In genomic region chr4:673349-674091, GRCh38 we compare ENCODE assay signal across 8 cellular contexts. TPM values are rescaled to one million over a fixed set of nuclear protein-coding genes. Genes with fewer than 3 reads are reported as not detected.
DNase-seq lines count a peak whose midpoint lies in the region; ATAC-seq and TF ChIP-seq lines count a peak whose summit lies in the region.

No MANE protein-coding gene starts in this region.

- TF ChIP-seq POLR2A in gastrocnemius medialis (IDR thresholded peaks at IDR 0.05): no peak

- CTCF ChIA-PET in activated naive CD4-positive, alpha-beta T cell treated with anti-CD3 and anti-CD28 coated beads, Interleukin-2, amount 10 ng/mL, durations not matched to agents 7 days and 5 days (lab: Charles Lee): interaction anchor here (1.2 to 2.9 kb wide), 3 partner anchors 9 to 14 kb away, joined by 4 to 18 read pairs (median 9); no protein-coding TSS in a partner anchor

- ATAC-seq in activated T-cell treated with anti-CD3 and anti-CD28 coated beads, Interleukin-2, amount 50 U/mL, for 72 hours (replicated peaks in 1 of 2): peak; percentile 2 to 17
- ATAC-seq in heart right ventricle (peak; percentile 6 to 36 (median 20)), gastrocnemius medialis (no peak), HG02970 (IDR thresholded peaks at IDR 0.05; ENCODE audit: low FRiP score, unreplicated experiment) (no peak)

- H3K4me3 ChIP-seq in heart right ventricle (peak overlapping the region; percentile 70 to 100 (median 89)), gastrocnemius medialis (peak overlapping the region; percentile 88 to 99 (median 98))

- H3K36me3 Mint-ChIP-seq in activated naive CD4-positive, alpha-beta T cell treated with anti-CD3 and anti-CD28 coated beads, Interleukin-2, amount 10 ng/mL, durations not matched to agents 7 days and 5 days: peaks cover 30% of the 10 kb centered on the region
- peaks cover 3 to 5% of the 10 kb centered on the region in 2 donors for H3K36me3 Mint-ChIP-seq in activated T-cell treated with anti-CD3 and anti-CD28 coated beads, Interleukin-2, amount 50 U/mL, for 72 hours (ENCODE audit: insufficient read depth in 2 of 2)

- H3K36me3 ChIP-seq in heart right ventricle (peaks cover 0 to 32% (median 17%) of the 10 kb centered on the region in 9 donors), gastrocnemius medialis (peaks cover 0 to 23% of the 10 kb centered on the region in 2 donors)

- no peaks in the 10 kb centered on the region for H3K9me3 Mint-ChIP-seq in activated naive CD4-positive, alpha-beta T cell treated with anti-CD3 and anti-CD28 coated beads, Interleukin-2, amount 10 ng/mL, durations not matched to agents 7 days and 5 days
- no peaks in the 10 kb centered on the region for H3K9me3 Mint-ChIP-seq in activated T-cell treated with anti-CD3 and anti-CD28 coated beads, Interleukin-2, amount 50 U/mL, for 72 hours

- H3K4me1 Mint-ChIP-seq in activated naive CD4-positive, alpha-beta T cell treated with anti-CD3 and anti-CD28 coated beads, Interleukin-2, amount 10 ng/mL, durations not matched to agents 7 days and 5 days: peaks cover 13% of the 10 kb centered on the region
- H3K4me1 Mint-ChIP-seq in activated T-cell treated with anti-CD3 and anti-CD28 coated beads, Interleukin-2, amount 50 U/mL, for 72 hours (ENCODE audit: low read depth): peaks cover 11% of the 10 kb centered on the region

- H3K9me3 ChIP-seq in heart right ventricle (no peaks in the 10 kb centered on the region), gastrocnemius medialis (no peaks in the 10 kb centered on the region)

- H3K4me1 ChIP-seq in heart right ventricle (peaks cover 5 to 33% (median 26%) of the 10 kb centered on the region in 9 donors), gastrocnemius medialis (peaks cover 31 to 45% of the 10 kb centered on the region in 2 donors)

- H3K4me3 Mint-ChIP-seq in activated naive CD4-positive, alpha-beta T cell treated with anti-CD3 and anti-CD28 coated beads, Interleukin-2, amount 10 ng/mL, durations not matched to agents 7 days and 5 days: peak overlapping the region; percentile 85
- H3K4me3 Mint-ChIP-seq in activated T-cell treated with anti-CD3 and anti-CD28 coated beads, Interleukin-2, amount 50 U/mL, for 72 hours: peak overlapping the region; percentile 91

- in situ Hi-C loops in gastrocnemius medialis (cut with MboI; ENCODE audit: low sequenced_read_pairs in 4 of 4): loop anchor here in 1 of 4 donors (10.0 kb wide), 1 partner anchor 111 kb away; no protein-coding TSS in a partner anchor

- 8 to 9% methylated on average over 42 to 54 of the region's 55 CpGs for WGBS in heart right ventricle, 2 donors

- peak overlapping the region; percentile 87 for H3K27ac Mint-ChIP-seq in activated naive CD4-positive, alpha-beta T cell treated with anti-CD3 and anti-CD28 coated beads, Interleukin-2, amount 10 ng/mL, durations not matched to agents 7 days and 5 days
- peak overlapping the region; percentile 80 for H3K27ac Mint-ChIP-seq in activated T-cell treated with anti-CD3 and anti-CD28 coated beads, Interleukin-2, amount 50 U/mL, for 72 hours

- intact Hi-C loops in heart right ventricle (cut with DNase I) (no loop called here), gastrocnemius medialis (cut with DNase I; ENCODE audit: low total_unique reads) (loop anchor here (1.0 to 10.0 kb wide), 4 partner anchors 109 to 674 kb away; partner anchors contain the start of genes GAK, PIGG, TMEM175 and UVSSA)

- H3K27me3 Mint-ChIP-seq in activated naive CD4-positive, alpha-beta T cell treated with anti-CD3 and anti-CD28 coated beads, Interleukin-2, amount 10 ng/mL, durations not matched to agents 7 days and 5 days: peaks cover 4% of the 10 kb centered on the region
- no peaks in the 10 kb centered on the region for H3K27me3 Mint-ChIP-seq in activated T-cell treated with anti-CD3 and anti-CD28 coated beads, Interleukin-2, amount 50 U/mL, for 72 hours (ENCODE audit: low read depth)

- no peak for TF ChIP-seq CTCF in heart right ventricle (IDR thresholded peaks at IDR 0.05)
- no peak for TF ChIP-seq CTCF in gastrocnemius medialis (IDR thresholded peaks at IDR 0.05 in 4 of 5, conservative IDR thresholded peaks at IDR 0.05 in 1 of 5)

- H3K27ac ChIP-seq in heart right ventricle (peak overlapping the region; percentile 45 to 99 (median 95)), gastrocnemius medialis (peak overlapping the region; percentile 90 to 99 (median 97))

- peak; percentile 57 for DNase-seq in activated naive CD4-positive, alpha-beta T cell treated with anti-CD3 and anti-CD28 coated beads, Interleukin-2, amount 10 ng/mL, durations not matched to agents 7 days and 5 days
- no peak for DNase-seq in activated naive CD4-positive, alpha-beta T cell treated with Interleukin-2 at 50 U/mL for 16 hours
- DNase-seq in activated T-cell treated with anti-CD3 and anti-CD28 coated beads, Interleukin-2, amount 50 U/mL, for 72 hours: no peak
- peak; percentile 47 to 68 for DNase-seq in heart right ventricle
- DNase-seq in gastrocnemius medialis: peak in 1 of 2 donors; percentile 33
- DNase-seq in SK-N-DZ (ENCODE audit: low spot score): no peak
- no peak for DNase-seq in occipital lobe (lab: John Stamatoyannopoulos, UW)

- H3K27me3 ChIP-seq in heart right ventricle: no peaks in the 10 kb centered on the region
- H3K27me3 ChIP-seq in gastrocnemius medialis: no peaks in the 10 kb centered on the region

RNA-seq across cellular contexts. Expression of gene ATP5ME, which starts 0.6 kb away (rescaled TPM):
- total RNA-seq in activated T-cell treated with anti-CD3 and anti-CD28 coated beads, Interleukin-2, amount 50 U/mL, for 72 hours: 100 to 1,000 TPM; 108 to 125 TPM
- 1,000 to 10,000 TPM in 5 of 10 donors, 100 to 1,000 TPM in 5; 651 to 1,196 (median 982) TPM for total RNA-seq in heart right ventricle
- 1,000 to 10,000 TPM in 1 of 2 donors, 100 to 1,000 TPM in 1; 999 to 4,239 TPM for polyA plus RNA-seq in heart right ventricle
- 100 to 1,000 TPM in 1 of 4 donors, 10 to 100 TPM in 3; 24.7 to 172 (median 91.5) TPM for total RNA-seq in gastrocnemius medialis
- 121 and 140 TPM in 2 replicates for polyA plus RNA-seq in SK-N-DZ (2014; cell fraction: cytosol; rRNA removed)
- 74.1 and 256 TPM in 2 replicates for polyA plus RNA-seq in SK-N-DZ (2014; cell fraction: nucleus; rRNA removed)
- 62.2 TPM for total RNA-seq in occipital lobe

RNA-seq across cellular contexts. Expression of gene MYL5, which starts 0.8 kb away (rescaled TPM):
- 10 to 100 TPM; 21.3 TPM for total RNA-seq in activated T-cell treated with anti-CD3 and anti-CD28 coated beads, Interleukin-2, amount 50 U/mL, for 72 hours
- total RNA-seq in heart right ventricle: 1 to 10 TPM; 4.0 to 7.5 (median 6.1) TPM
- 1 to 10 TPM; 3.3 to 8.1 TPM for polyA plus RNA-seq in heart right ventricle
- total RNA-seq in gastrocnemius medialis: 10 to 100 TPM in 1 of 4 donors, 1 to 10 TPM in 3; 1.3 to 20.3 (median 3.6) TPM
- polyA plus RNA-seq in SK-N-DZ (2014; cell fraction: cytosol; rRNA removed): 1.8 and 2.4 TPM in 2 replicates
- polyA plus RNA-seq in SK-N-DZ (2014; cell fraction: nucleus; rRNA removed): 3.8 and 11.8 TPM in 2 replicates
- total RNA-seq in occipital lobe: 4.2 TPM

RNA-seq across cellular contexts. Expression of gene SLC49A3, which starts 15.4 kb away (rescaled TPM):
- total RNA-seq in activated T-cell treated with anti-CD3 and anti-CD28 coated beads, Interleukin-2, amount 50 U/mL, for 72 hours: under 1 TPM; 0.29 to 0.37 TPM
- total RNA-seq in heart right ventricle: 10 to 100 TPM in 9 of 10 donors, 1 to 10 TPM in 1; 9.8 to 16.9 (median 12.3) TPM
- 10 to 100 TPM in 1 of 2 donors, 1 to 10 TPM in 1; 8.8 to 28.5 TPM for polyA plus RNA-seq in heart right ventricle
- 1 to 10 TPM; 1.3 to 3.4 (median 2.2) TPM for total RNA-seq in gastrocnemius medialis
- not detected in 2 replicates for polyA plus RNA-seq in SK-N-DZ (2014; cell fraction: cytosol; rRNA removed)
- polyA plus RNA-seq in SK-N-DZ (2014; cell fraction: nucleus; rRNA removed): not detected in 2 replicates
- 0.62 TPM for total RNA-seq in occipital lobe

RNA-seq across cellular contexts. Expression of gene PCGF3, which starts 32.1 kb away (rescaled TPM):
- 10 to 100 TPM; 31.5 to 35.5 TPM for total RNA-seq in activated T-cell treated with anti-CD3 and anti-CD28 coated beads, Interleukin-2, amount 50 U/mL, for 72 hours
- 10 to 100 TPM; 17.5 to 26.1 (median 20.9) TPM for total RNA-seq in heart right ventricle
- 10 to 100 TPM; 21.7 to 50.8 TPM for polyA plus RNA-seq in heart right ventricle
- 10 to 100 TPM; 14.5 to 31.9 (median 21.6) TPM for total RNA-seq in gastrocnemius medialis
- 29.2 and 44.3 TPM in 2 replicates for polyA plus RNA-seq in SK-N-DZ (2014; cell fraction: cytosol; rRNA removed)
- 129 and 164 TPM in 2 replicates for polyA plus RNA-seq in SK-N-DZ (2014; cell fraction: nucleus; rRNA removed)
- total RNA-seq in occipital lobe: 82.7 TPM

RNA-seq across cellular contexts. Expression of gene PDE6B, which starts 48.1 kb away (rescaled TPM):
- total RNA-seq in activated T-cell treated with anti-CD3 and anti-CD28 coated beads, Interleukin-2, amount 50 U/mL, for 72 hours: 10 to 100 TPM; 14.0 to 18.9 TPM
- total RNA-seq in heart right ventricle: 1 to 10 TPM; 1.8 to 6.2 (median 4.4) TPM
- polyA plus RNA-seq in heart right ventricle: 1 to 10 TPM in 1 of 2 donors, under 1 TPM in 1; 0.73 to 2.0 TPM
- total RNA-seq in gastrocnemius medialis: not detected
- polyA plus RNA-seq in SK-N-DZ (2014; cell fraction: cytosol; rRNA removed): 3.5 and 7.5 TPM in 2 replicates
- polyA plus RNA-seq in SK-N-DZ (2014; cell fraction: nucleus; rRNA removed): 1.8 and 9.4 TPM in 2 replicates
- total RNA-seq in occipital lobe: 5.6 TPM

Comparison
In these comparisons a context has a peak if more than half of its experiments do, and no peak if none do; other contexts are left out.
1. DNase-seq: peak in activated naive CD4-positive, alpha-beta T cell treated with anti-CD3 and anti-CD28 coated beads, Interleukin-2, amount 10 ng/mL, durations not matched to agents 7 days and 5 days (single experiment) and heart right ventricle (2 of 2); none in activated naive CD4-positive, alpha-beta T cell treated with Interleukin-2 at 50 U/mL for 16 hours (single experiment), activated T-cell treated with anti-CD3 and anti-CD28 coated beads, Interleukin-2, amount 50 U/mL, for 72 hours (0 of 2), SK-N-DZ (single experiment) and occipital lobe (single experiment).
2. ATAC-seq: peak in activated T-cell treated with anti-CD3 and anti-CD28 coated beads, Interleukin-2, amount 50 U/mL, for 72 hours (2 of 2) and heart right ventricle (8 of 8); none in gastrocnemius medialis (0 of 2) and HG02970 (single experiment).